ENCODE assay signal across 9 cellular contexts in the genomic region with DNA sequence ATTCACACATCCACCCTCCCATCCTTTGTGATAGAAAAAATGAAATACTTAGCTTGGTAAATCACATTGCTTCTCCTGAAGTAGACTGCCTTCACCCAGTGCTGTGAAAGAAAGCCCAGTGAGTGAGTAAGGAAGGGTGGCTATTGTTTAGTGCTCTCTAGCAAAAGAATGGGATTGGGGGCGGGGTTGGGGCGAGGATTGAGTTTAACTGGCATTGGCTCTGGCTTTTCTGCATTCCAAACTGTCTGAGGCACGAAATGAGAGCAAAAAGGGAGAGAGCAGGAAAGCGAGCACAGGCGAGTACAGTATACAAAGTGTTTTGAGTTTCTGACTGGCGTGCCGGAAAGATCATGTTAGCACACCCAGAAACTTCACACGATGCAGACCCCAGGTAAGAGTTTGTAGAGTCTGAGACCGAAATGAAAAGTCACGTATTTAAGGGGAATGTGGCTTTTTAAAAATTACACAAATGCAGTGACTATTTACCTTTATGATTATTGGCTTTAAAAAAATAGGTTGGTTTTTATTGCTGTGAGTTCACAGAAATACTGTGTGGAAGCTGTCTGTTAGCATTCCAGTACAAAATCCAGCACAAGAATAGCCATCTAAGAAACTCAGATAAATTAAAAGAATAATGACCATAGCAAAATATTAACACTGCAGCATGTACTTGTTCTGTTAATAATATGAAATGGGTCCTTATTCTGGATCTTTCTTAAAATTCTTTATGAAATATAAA.
DNase-seq lines count a peak whose midpoint lies in the region; ATAC-seq and TF ChIP-seq lines count a peak whose summit lies in the region.
"Had no signal": no experiment of that assay in that cellular context is flagged by ENCODE, and none has a peak within 500 bp of the region (broad histone marks: within the 10 kb centered on the region; RNA-seq: fewer than 3 reads in every experiment).

No MANE protein-coding gene starts in this region.

- peak; percentile 69 to 94 for DNase-seq in dermis microvascular lymphatic vessel endothelial cell (ENCODE audit: low read depth in 2 of 2)
- DNase-seq in left kidney (ENCODE audit: low read depth, low spot score): peak; percentile 89
- peak in 1 of 2 donors; percentile 13 for DNase-seq in tibial nerve (ENCODE audit: low spot score in 2 of 2)
- DNase-seq in RKO (ENCODE audit: low spot score): no peak
- DNase-seq in SKM-1 treated with dmso at 0.1 percent for 144 hours (lab: John Stamatoyannopoulos, UW; ENCODE audit: unreplicated experiment): no peak
- DNase-seq in activated CD8-positive, alpha-beta memory T cell treated with anti-CD3 and anti-CD28 coated beads, Interleukin-2, amount 50 U/mL, for 4 hours: no peak
- DNase-seq: activated effector memory CD4-positive, alpha-beta T cell treated with anti-CD3 and anti-CD28 coated beads, Interleukin-2, amount 50 U/mL, for 16 hours had no signal

- peaks cover 0 to 68% (median 21%) of the 10 kb centered on the region in 4 donors for H3K4me1 ChIP-seq in tibial nerve

- H3K27ac ChIP-seq in tibial nerve: peak overlapping the region in 3 of 4 donors; percentile 6 to 87 (median 79)

- ATAC-seq in GM18870 (IDR thresholded peaks at IDR 0.05; ENCODE audit: unreplicated experiment): no peak

- H3K4me3 ChIP-seq in tibial nerve: peak overlapping the region in 3 of 4 donors; percentile 5 to 38 (median 20)

- no peaks in the 10 kb centered on the region for H3K9me3 ChIP-seq in tibial nerve

- no peaks in the 10 kb centered on the region for H3K27me3 ChIP-seq in tibial nerve

- TF ChIP-seq POLR2A in tibial nerve (IDR thresholded peaks at IDR 0.05): no peak

- 21 to 34% methylated on average over 10 of the region's 10 CpGs for WGBS in tibial nerve, 2 donors

- no peak for TF ChIP-seq CTCF in tibial nerve (IDR thresholded peaks at IDR 0.05)

- H3K36me3 ChIP-seq in tibial nerve: no peaks in the 10 kb centered on the region

- TF ChIP-seq EP300 in Ishikawa (IDR thresholded peaks at IDR 0.05; ENCODE audit: borderline replicate concordance) (peak; percentile 80), tibial nerve (IDR thresholded peaks at IDR 0.05) (no peak)

- 0 out of 2 replicates have a peak, but pooled peaks have one; percentile 12 for TF ChIP-seq RAD21 in Ishikawa (IDR thresholded peaks at IDR 0.05; ENCODE audit: low read depth)

TF ChIP-seq in Ishikawa, 13 proteins besides CTCF, POLR2A, EP300 and RAD21:
- no peak for TF ChIP-seq YY1 (IDR thresholded peaks at IDR 0.05; ENCODE audit: low read depth)
- no peak for TF ChIP-seq CREB1 (IDR thresholded peaks at IDR 0.05; ENCODE audit: low read depth)
- TF ChIP-seq, protein P1, sequence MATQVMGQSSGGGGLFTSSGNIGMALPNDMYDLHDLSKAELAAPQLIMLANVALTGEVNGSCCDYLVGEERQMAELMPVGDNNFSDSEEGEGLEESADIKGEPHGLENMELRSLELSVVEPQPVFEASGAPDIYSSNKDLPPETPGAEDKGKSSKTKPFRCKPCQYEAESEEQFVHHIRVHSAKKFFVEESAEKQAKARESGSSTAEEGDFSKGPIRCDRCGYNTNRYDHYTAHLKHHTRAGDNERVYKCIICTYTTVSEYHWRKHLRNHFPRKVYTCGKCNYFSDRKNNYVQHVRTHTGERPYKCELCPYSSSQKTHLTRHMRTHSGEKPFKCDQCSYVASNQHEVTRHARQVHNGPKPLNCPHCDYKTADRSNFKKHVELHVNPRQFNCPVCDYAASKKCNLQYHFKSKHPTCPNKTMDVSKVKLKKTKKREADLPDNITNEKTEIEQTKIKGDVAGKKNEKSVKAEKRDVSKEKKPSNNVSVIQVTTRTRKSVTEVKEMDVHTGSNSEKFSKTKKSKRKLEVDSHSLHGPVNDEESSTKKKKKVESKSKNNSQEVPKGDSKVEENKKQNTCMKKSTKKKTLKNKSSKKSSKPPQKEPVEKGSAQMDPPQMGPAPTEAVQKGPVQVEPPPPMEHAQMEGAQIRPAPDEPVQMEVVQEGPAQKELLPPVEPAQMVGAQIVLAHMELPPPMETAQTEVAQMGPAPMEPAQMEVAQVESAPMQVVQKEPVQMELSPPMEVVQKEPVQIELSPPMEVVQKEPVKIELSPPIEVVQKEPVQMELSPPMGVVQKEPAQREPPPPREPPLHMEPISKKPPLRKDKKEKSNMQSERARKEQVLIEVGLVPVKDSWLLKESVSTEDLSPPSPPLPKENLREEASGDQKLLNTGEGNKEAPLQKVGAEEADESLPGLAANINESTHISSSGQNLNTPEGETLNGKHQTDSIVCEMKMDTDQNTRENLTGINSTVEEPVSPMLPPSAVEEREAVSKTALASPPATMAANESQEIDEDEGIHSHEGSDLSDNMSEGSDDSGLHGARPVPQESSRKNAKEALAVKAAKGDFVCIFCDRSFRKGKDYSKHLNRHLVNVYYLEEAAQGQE (IDR thresholded peaks at IDR 0.05; ENCODE audit: low read depth): no peak
- TF ChIP-seq, protein P2, sequence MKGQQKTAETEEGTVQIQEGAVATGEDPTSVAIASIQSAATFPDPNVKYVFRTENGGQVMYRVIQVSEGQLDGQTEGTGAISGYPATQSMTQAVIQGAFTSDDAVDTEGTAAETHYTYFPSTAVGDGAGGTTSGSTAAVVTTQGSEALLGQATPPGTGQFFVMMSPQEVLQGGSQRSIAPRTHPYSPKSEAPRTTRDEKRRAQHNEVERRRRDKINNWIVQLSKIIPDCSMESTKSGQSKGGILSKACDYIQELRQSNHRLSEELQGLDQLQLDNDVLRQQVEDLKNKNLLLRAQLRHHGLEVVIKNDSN (IDR thresholded peaks at IDR 0.05): no peak
- TF ChIP-seq, protein P3, sequence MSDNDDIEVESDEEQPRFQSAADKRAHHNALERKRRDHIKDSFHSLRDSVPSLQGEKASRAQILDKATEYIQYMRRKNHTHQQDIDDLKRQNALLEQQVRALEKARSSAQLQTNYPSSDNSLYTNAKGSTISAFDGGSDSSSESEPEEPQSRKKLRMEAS (IDR thresholded peaks at IDR 0.05): peak; percentile 67
- no peak for TF ChIP-seq CEBPB (IDR thresholded peaks at IDR 0.05)
- TF ChIP-seq TAF1 (IDR thresholded peaks at IDR 0.05; ENCODE audit: low read depth): peak; percentile 41; the same call in 1 of the 2 replicates
- TF ChIP-seq NFIC (IDR thresholded peaks at IDR 0.05): peak; percentile 77
- no peak for TF ChIP-seq EGR1 (IDR thresholded peaks at IDR 0.05)
- peak; percentile 75 for TF ChIP-seq TCF12 (IDR thresholded peaks at IDR 0.05; ENCODE audit: low read depth)
- TF ChIP-seq TEAD4 (IDR thresholded peaks at IDR 0.05): peak; percentile 89
- TF ChIP-seq ZBTB7A (IDR thresholded peaks at IDR 0.05; ENCODE audit: low read depth): no peak
- peak; percentile 61 for TF ChIP-seq FOXM1 (IDR thresholded peaks at IDR 0.05; ENCODE audit: borderline replicate concordance, low read depth)
TF ChIP-seq in Ishikawa: peak in this region for 6.

Comparison
In these comparisons a context has a peak if more than half of its experiments do, and no peak if none do; other contexts are left out.
1. DNase-seq: peak in dermis microvascular lymphatic vessel endothelial cell (2 of 2) and left kidney (single experiment); none in RKO (single experiment), SKM-1 treated with dmso at 0.1 percent for 144 hours (single experiment) and activated CD8-positive, alpha-beta memory T cell treated with anti-CD3 and anti-CD28 coated beads, Interleukin-2, amount 50 U/mL, for 4 hours (single experiment).